2 cellular contexts compared by ENCODE assay signal in genomic region chr5:6593148-6594016, GRCh38.
TF ChIP-seq lines count a peak whose summit lies in the region.

No MANE protein-coding gene starts in this region.

TF ChIP-seq in K562, 482 proteins besides CTCF, POLR2A, EP300 and RAD21:
- TF ChIP-seq ZSCAN29 (IDR thresholded peaks at IDR 0.05) (no peak), PBX2 (CRISPR knock-in tag; IDR thresholded peaks at IDR 0.05; ENCODE audit: low read depth) (no peak), PBX2 (tag; conservative IDR thresholded peaks at IDR 0.05; ENCODE audit: low read depth) (0 out of 2 replicates have a peak, but pooled peaks have one; percentile 14), TEAD4 (IDR thresholded peaks at IDR 0.05; ENCODE audit: low read length) (peak; percentile 27; the same call in 1 of the 2 replicates), TEAD4 (CRISPR knock-in tag; IDR thresholded peaks at IDR 0.05; ENCODE audit: borderline replicate concordance) (no peak), ARID3B (CRISPR knock-in tag; IDR thresholded peaks at IDR 0.05; ENCODE audit: borderline replicate concordance) (no peak), PKNOX1 (IDR thresholded peaks at IDR 0.05) (peak; percentile 29; the same call in 1 of the 2 replicates), MAFG (tag; conservative IDR thresholded peaks at IDR 0.05) (no peak), HDAC1 (IDR thresholded peaks at IDR 0.05) (no peak), KDM2B (CRISPR knock-in tag; IDR thresholded peaks at IDR 0.05) (no peak), IRF1 (CRISPR knock-in tag; IDR thresholded peaks at IDR 0.05; ENCODE audit: borderline replicate concordance) (no peak), MEIS2 (IDR thresholded peaks at IDR 0.05; ENCODE audit: partially characterized antibody) (peak; percentile 52), MBD2 (IDR thresholded peaks at IDR 0.05; ENCODE audit: borderline replicate concordance, low read depth) (no peak), RBM25 (IDR thresholded peaks at IDR 0.05; ENCODE audit: low read depth, low read length, severe bottlenecking) (peak; percentile 81), TCF7L2 (IDR thresholded peaks at IDR 0.05; ENCODE audit: low read depth, low read length) (no peak), BCOR (IDR thresholded peaks at IDR 0.05) (peak; percentile 68; the same call in 1 of the 2 replicates), ZNF561 (CRISPR knock-in tag; conservative IDR thresholded peaks at IDR 0.05) (no peak)

TF ChIP-seq in HepG2, 621 proteins besides CTCF, POLR2A, EP300 and RAD21:
- TF ChIP-seq HNF1A (IDR thresholded peaks at IDR 0.05; ENCODE audit: low read depth) (no peak), HNF1A (CRISPR knock-in tag; IDR thresholded peaks at IDR 0.05; ENCODE audit: borderline replicate concordance) (no peak), ZNF629 (CRISPR knock-in tag; conservative IDR thresholded peaks at IDR 0.05) (peak; percentile 42)
TF ChIP-seq in HepG2: peak in this region for 1.
